1 cellular context compared by ENCODE assay signal in the genomic region with DNA sequence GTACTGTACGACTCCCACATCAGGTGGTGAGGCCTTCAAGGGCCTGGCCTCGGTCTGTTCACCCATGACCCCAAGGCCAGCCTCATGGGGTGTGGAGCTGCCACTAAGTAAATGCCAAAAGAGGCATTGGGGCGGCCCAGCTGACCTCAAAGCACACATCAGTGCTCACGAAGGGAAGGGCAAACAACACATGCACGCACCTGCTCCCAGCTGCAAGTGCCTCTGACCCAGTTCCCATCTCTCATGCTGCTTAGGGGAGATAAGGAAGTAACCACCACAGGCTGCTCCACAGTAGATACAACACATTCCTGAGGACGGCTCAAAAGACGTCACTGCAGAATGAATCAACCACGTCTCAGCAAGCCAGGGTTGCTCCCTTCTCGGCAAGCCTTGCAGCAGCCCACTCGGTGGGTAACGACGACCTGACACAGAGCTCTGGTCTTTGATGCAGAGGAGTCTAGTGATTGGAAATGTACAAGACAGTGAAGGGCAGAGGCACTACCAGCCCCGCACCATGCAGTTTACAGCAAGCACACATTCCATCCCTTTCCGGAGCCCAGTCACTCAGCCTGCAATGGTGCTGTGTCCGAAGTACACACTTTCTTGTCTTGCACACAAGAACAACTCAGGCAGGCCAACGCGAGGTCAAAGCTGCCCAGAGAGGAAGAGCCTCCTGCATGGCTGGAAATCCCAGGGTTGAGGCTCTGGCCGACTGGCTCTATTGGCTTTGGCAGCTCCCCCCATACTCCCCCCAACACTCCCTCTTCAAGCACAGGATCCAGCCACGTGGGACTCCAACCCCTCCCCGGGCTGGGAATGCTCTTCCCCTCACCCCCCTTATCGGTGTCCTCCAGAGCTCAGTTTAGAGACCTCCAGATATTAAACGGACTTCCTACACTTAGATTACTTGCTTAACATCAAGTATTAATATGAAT.
TF ChIP-seq lines count a peak whose summit lies in the region.

No MANE protein-coding gene starts in this region.

TF ChIP-seq in K562, 482 proteins besides CTCF, POLR2A, EP300 and RAD21 (continued from another document and continues in another):
- TF ChIP-seq, protein P1, sequence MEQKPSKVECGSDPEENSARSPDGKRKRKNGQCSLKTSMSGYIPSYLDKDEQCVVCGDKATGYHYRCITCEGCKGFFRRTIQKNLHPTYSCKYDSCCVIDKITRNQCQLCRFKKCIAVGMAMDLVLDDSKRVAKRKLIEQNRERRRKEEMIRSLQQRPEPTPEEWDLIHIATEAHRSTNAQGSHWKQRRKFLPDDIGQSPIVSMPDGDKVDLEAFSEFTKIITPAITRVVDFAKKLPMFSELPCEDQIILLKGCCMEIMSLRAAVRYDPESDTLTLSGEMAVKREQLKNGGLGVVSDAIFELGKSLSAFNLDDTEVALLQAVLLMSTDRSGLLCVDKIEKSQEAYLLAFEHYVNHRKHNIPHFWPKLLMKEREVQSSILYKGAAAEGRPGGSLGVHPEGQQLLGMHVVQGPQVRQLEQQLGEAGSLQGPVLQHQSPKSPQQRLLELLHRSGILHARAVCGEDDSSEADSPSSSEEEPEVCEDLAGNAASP (IDR thresholded peaks at IDR 0.05), result no peak
- TF ChIP-seq NFYB (IDR thresholded peaks at IDR 0.05; ENCODE audit: extremely low read depth, insufficient read length) (no peak), HDAC2 (IDR thresholded peaks at IDR 0.05) (peak; percentile 86), ZFX (CRISPR knock-in tag; IDR thresholded peaks at IDR 0.05) (peak; percentile 77), MEIS2 (IDR thresholded peaks at IDR 0.05; ENCODE audit: partially characterized antibody) (peak; percentile 81), ZNF134 (CRISPR knock-in tag; conservative IDR thresholded peaks at IDR 0.05) (peak; percentile 78), TEAD4 (IDR thresholded peaks at IDR 0.05; ENCODE audit: low read length) (peak; percentile 100), TEAD4 (CRISPR knock-in tag; IDR thresholded peaks at IDR 0.05; ENCODE audit: borderline replicate concordance) (peak; percentile 83; the same call in 1 of the 2 replicates), PHF8 (IDR thresholded peaks at IDR 0.05; ENCODE audit: borderline replicate concordance, low read length) (peak; percentile 32; the same call in 1 of the 2 replicates), GATAD2A (IDR thresholded peaks at IDR 0.05) (no peak), CBFA2T2 (conservative IDR thresholded peaks at IDR 0.05) (peak; percentile 100), TBL1XR1 (IDR thresholded peaks at IDR 0.05; ENCODE audit: low read length in 2 of 2) (peak; percentile 94 to 97), XRCC3 (IDR thresholded peaks at IDR 0.05) (no peak), TCF7 (IDR thresholded peaks at IDR 0.05; ENCODE audit: borderline replicate concordance) (0 out of 2 replicates have a peak, but pooled peaks have one; percentile 57), POU5F1 (IDR thresholded peaks at IDR 0.05; ENCODE audit: borderline replicate concordance, low read depth, low read length, partially characterized antibody) (no peak), NR2C2 (CRISPR knock-in tag; IDR thresholded peaks at IDR 0.05) (peak; percentile 63), NR2C2 (tag; IDR thresholded peaks at IDR 0.05) (peak; percentile 90), STAG1 (CRISPR knock-in tag; IDR thresholded peaks at IDR 0.05; ENCODE audit: borderline replicate concordance) (no peak), ZFP36 (IDR thresholded peaks at IDR 0.05; ENCODE audit: low read depth, low read length, partially characterized antibody) (peak; percentile 26), ZEB2 (IDR thresholded peaks at IDR 0.05) (peak; percentile 90), FOXA3 (CRISPR knock-in tag; conservative IDR thresholded peaks at IDR 0.05 in 1 of 2, IDR thresholded peaks at IDR 0.05 in 1 of 2) (peak; percentile 39 to 92; a peak in 2 of 4 replicates), SRSF3 (IDR thresholded peaks at IDR 0.05; ENCODE audit: insufficient read depth, low read length) (no peak), ZNF76 (CRISPR knock-in tag; IDR thresholded peaks at IDR 0.05; ENCODE audit: borderline replicate concordance) (no peak), SRF (CRISPR knock-in tag; IDR thresholded peaks at IDR 0.05) (peak in 1 of 2 experiments; percentile 77; a peak in 1 of 4 replicates), SRSF7 (optimal IDR thresholded peaks at IDR 0.05; ENCODE audit: low read depth, low read length) (no peak), POLR3A (IDR thresholded peaks at IDR 0.05; ENCODE audit: borderline replicate concordance, extremely low read depth, insufficient read depth, insufficient read length) (no peak), ZNF57 (CRISPR knock-in tag; IDR thresholded peaks at IDR 0.05) (no peak), STAT5A (IDR thresholded peaks at IDR 0.05; ENCODE audit: borderline replicate concordance, low read length) (peak; percentile 97), ZNF644 (tag; IDR thresholded peaks at IDR 0.05; ENCODE audit: low read depth) (peak; percentile 98), MYNN (IDR thresholded peaks at IDR 0.05) (peak; percentile 94), MYNN (CRISPR knock-in tag; IDR thresholded peaks at IDR 0.05) (no peak), ZNF551 (CRISPR knock-in tag; IDR thresholded peaks at IDR 0.05) (no peak), ZNF197 (CRISPR knock-in tag; IDR thresholded peaks at IDR 0.05; ENCODE audit: low read depth) (peak; percentile 95), LARP7 (IDR thresholded peaks at IDR 0.05) (no peak; the same call in 1 of the 2 replicates), ATF7 (IDR thresholded peaks at IDR 0.05) (peak; percentile 96), SREBF2 (CRISPR knock-in tag; IDR thresholded peaks at IDR 0.05) (no peak), KDM4B (IDR thresholded peaks at IDR 0.05; ENCODE audit: borderline replicate concordance in 2 of 2, low read depth in 1 of 2) (0 out of 4 replicates have a peak, but pooled peaks of 1 of the 2 experiments have one; percentile 23), PPARD (CRISPR knock-in tag; IDR thresholded peaks at IDR 0.05) (no peak)
- TF ChIP-seq, protein P2, sequence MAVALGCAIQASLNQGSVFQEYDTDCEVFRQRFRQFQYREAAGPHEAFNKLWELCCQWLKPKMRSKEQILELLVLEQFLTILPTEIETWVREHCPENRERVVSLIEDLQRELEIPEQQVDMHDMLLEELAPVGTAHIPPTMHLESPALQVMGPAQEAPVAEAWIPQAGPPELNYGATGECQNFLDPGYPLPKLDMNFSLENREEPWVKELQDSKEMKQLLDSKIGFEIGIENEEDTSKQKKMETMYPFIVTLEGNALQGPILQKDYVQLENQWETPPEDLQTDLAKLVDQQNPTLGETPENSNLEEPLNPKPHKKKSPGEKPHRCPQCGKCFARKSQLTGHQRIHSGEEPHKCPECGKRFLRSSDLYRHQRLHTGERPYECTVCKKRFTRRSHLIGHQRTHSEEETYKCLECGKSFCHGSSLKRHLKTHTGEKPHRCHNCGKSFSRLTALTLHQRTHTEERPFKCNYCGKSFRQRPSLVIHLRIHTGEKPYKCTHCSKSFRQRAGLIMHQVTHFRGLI (CRISPR knock-in tag; IDR thresholded peaks at IDR 0.05), result peak; percentile 49; the same call in 1 of the 2 replicates
- TF ChIP-seq, protein P3, sequence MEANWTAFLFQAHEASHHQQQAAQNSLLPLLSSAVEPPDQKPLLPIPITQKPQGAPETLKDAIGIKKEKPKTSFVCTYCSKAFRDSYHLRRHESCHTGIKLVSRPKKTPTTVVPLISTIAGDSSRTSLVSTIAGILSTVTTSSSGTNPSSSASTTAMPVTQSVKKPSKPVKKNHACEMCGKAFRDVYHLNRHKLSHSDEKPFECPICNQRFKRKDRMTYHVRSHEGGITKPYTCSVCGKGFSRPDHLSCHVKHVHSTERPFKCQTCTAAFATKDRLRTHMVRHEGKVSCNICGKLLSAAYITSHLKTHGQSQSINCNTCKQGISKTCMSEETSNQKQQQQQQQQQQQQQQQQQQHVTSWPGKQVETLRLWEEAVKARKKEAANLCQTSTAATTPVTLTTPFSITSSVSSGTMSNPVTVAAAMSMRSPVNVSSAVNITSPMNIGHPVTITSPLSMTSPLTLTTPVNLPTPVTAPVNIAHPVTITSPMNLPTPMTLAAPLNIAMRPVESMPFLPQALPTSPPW (CRISPR knock-in tag; IDR thresholded peaks at IDR 0.05), result peak; percentile 80
- TF ChIP-seq, protein P4, sequence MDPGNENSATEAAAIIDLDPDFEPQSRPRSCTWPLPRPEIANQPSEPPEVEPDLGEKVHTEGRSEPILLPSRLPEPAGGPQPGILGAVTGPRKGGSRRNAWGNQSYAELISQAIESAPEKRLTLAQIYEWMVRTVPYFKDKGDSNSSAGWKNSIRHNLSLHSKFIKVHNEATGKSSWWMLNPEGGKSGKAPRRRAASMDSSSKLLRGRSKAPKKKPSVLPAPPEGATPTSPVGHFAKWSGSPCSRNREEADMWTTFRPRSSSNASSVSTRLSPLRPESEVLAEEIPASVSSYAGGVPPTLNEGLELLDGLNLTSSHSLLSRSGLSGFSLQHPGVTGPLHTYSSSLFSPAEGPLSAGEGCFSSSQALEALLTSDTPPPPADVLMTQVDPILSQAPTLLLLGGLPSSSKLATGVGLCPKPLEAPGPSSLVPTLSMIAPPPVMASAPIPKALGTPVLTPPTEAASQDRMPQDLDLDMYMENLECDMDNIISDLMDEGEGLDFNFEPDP (CRISPR knock-in tag; IDR thresholded peaks at IDR 0.05), result no peak
- TF ChIP-seq, protein P5, sequence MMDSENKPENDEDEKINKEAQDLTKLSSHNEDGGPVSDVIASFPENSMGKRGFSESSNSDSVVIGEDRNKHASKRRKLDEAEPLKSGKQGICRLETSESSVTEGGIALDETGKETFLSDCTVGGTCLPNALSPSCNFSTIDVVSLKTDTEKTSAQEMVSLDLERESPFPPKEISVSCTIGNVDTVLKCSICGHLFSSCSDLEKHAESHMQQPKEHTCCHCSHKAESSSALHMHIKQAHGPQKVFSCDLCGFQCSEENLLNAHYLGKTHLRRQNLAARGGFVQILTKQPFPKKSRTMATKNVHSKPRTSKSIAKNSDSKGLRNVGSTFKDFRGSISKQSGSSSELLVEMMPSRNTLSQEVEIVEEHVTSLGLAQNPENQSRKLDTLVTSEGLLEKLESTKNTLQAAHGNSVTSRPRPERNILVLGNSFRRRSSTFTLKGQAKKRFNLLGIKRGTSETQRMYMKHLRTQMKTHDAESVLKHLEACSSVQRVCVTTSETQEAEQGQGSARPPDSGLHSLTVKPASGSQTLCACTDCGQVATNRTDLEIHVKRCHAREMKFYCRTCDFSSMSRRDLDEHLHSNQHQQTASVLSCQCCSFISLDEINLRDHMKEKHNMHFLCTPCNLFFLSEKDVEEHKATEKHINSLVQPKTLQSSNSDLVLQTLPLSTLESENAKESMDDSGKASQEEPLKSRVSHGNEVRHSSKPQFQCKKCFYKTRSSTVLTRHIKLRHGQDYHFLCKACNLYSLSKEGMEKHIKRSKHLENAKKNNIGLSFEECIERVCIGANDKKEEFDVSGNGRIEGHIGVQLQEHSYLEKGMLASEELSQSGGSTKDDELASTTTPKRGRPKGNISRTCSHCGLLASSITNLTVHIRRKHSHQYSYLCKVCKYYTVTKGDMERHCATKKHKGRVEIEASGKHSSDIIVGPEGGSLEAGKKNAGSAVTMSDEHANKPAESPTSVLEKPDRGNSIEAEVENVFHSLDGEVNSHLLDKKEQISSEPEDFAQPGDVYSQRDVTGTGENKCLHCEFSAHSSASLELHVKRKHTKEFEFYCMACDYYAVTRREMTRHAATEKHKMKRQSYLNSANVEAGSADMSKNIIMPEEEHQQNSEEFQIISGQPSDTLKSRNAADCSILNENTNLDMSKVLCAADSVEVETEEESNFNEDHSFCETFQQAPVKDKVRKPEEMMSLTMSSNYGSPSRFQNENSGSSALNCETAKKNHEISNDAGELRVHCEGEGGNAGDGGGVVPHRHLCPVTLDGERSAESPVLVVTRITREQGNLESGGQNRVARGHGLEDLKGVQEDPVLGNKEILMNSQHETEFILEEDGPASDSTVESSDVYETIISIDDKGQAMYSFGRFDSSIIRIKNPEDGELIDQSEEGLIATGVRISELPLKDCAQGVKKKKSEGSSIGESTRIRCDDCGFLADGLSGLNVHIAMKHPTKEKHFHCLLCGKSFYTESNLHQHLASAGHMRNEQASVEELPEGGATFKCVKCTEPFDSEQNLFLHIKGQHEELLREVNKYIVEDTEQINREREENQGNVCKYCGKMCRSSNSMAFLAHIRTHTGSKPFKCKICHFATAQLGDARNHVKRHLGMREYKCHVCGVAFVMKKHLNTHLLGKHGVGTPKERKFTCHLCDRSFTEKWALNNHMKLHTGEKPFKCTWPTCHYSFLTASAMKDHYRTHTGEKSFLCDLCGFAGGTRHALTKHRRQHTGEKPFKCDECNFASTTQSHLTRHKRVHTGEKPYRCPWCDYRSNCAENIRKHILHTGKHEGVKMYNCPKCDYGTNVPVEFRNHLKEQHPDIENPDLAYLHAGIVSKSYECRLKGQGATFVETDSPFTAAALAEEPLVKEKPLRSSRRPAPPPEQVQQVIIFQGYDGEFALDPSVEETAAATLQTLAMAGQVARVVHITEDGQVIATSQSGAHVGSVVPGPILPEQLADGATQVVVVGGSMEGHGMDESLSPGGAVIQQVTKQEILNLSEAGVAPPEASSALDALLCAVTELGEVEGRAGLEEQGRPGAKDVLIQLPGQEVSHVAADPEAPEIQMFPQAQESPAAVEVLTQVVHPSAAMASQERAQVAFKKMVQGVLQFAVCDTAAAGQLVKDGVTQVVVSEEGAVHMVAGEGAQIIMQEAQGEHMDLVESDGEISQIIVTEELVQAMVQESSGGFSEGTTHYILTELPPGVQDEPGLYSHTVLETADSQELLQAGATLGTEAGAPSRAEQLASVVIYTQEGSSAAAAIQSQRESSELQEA (IDR thresholded peaks at IDR 0.05; ENCODE audit: low read depth), result no peak
- TF ChIP-seq, protein P6, sequence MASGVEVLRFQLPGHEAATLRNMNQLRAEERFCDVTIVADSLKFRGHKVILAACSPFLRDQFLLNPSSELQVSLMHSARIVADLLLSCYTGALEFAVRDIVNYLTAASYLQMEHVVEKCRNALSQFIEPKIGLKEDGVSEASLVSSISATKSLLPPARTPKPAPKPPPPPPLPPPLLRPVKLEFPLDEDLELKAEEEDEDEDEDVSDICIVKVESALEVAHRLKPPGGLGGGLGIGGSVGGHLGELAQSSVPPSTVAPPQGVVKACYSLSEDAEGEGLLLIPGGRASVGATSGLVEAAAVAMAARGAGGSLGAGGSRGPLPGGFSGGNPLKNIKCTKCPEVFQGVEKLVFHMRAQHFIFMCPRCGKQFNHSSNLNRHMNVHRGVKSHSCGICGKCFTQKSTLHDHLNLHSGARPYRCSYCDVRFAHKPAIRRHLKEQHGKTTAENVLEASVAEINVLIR (CRISPR knock-in tag; IDR thresholded peaks at IDR 0.05), result peak; percentile 74
- TF ChIP-seq, protein P7, sequence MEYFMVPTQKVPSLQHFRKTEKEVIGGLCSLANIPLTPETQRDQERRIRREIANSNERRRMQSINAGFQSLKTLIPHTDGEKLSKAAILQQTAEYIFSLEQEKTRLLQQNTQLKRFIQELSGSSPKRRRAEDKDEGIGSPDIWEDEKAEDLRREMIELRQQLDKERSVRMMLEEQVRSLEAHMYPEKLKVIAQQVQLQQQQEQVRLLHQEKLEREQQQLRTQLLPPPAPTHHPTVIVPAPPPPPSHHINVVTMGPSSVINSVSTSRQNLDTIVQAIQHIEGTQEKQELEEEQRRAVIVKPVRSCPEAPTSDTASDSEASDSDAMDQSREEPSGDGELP (CRISPR knock-in tag; IDR thresholded peaks at IDR 0.05; ENCODE audit: borderline replicate concordance), result peak; percentile 98
- TF ChIP-seq, protein P8, sequence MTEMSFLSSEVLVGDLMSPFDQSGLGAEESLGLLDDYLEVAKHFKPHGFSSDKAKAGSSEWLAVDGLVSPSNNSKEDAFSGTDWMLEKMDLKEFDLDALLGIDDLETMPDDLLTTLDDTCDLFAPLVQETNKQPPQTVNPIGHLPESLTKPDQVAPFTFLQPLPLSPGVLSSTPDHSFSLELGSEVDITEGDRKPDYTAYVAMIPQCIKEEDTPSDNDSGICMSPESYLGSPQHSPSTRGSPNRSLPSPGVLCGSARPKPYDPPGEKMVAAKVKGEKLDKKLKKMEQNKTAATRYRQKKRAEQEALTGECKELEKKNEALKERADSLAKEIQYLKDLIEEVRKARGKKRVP (CRISPR knock-in tag; IDR thresholded peaks at IDR 0.05), result peak; percentile 51; the same call in 1 of the 2 replicates
